In genomic region chr4:25859429-25860148, GRCh38 we compare ENCODE assay signal across 8 cellular contexts. TPM values are rescaled to one million over a fixed set of nuclear protein-coding genes. Genes with fewer than 3 reads are reported as not detected.
A peak's percentile ranks its signal among the peaks of the same experiment; 100 is the strongest.
DNase-seq lines count a peak whose midpoint lies in the region; ATAC-seq, FAIRE-seq and TF ChIP-seq lines count a peak whose summit lies in the region.

No MANE protein-coding gene starts in this region.

- H3K9me3 ChIP-seq in upper lobe of right lung: no peaks in the 10 kb centered on the region

- peaks cover 4% of the 10 kb centered on the region for H3K27me3 Mint-ChIP-seq in activated naive CD8-positive, alpha-beta T cell treated with anti-CD3 and anti-CD28 coated beads for 36 hours

- no peaks in the 10 kb centered on the region for H3K36me3 ChIP-seq in upper lobe of right lung

- H3K4me1 ChIP-seq in upper lobe of right lung: peaks cover 57% of the 10 kb centered on the region

- no peaks in the 10 kb centered on the region for H3K9me3 Mint-ChIP-seq in activated naive CD8-positive, alpha-beta T cell treated with anti-CD3 and anti-CD28 coated beads for 36 hours

- no peak overlapping the region for H3K4me3 ChIP-seq in upper lobe of right lung
- H3K4me3 ChIP-seq in coronary artery: no peak overlapping the region

- DNase-seq in GM12892 (ENCODE audit: insufficient read length) (no peak), GM20000 (ENCODE audit: low spot score) (peak; percentile 63), M059J (ENCODE audit: low read depth) (peak; percentile 16), upper lobe of right lung (no peak), NCI-H2171 (lab: John Stamatoyannopoulos, UW) (no peak), SW480 (ENCODE audit: low spot score) (no peak), coronary artery (ENCODE audit: low spot score) (no peak)
- no peak for DNase-seq in activated naive CD8-positive, alpha-beta T cell treated with anti-CD3 and anti-CD28 coated beads for 36 hours

- H3K27me3 ChIP-seq in upper lobe of right lung: no peaks in the 10 kb centered on the region

- no peak for TF ChIP-seq POLR2A in GM12892 (IDR thresholded peaks at IDR 0.05; ENCODE audit: low read depth, low read length)

- FAIRE-seq in GM12892 (lab: Jason Lieb, UNC): peak; percentile 91

- H3K36me3 Mint-ChIP-seq in activated naive CD8-positive, alpha-beta T cell treated with anti-CD3 and anti-CD28 coated beads for 36 hours: peaks cover 28% of the 10 kb centered on the region

- peaks cover 56% of the 10 kb centered on the region for H3K4me1 Mint-ChIP-seq in activated naive CD8-positive, alpha-beta T cell treated with anti-CD3 and anti-CD28 coated beads for 36 hours

- H3K4me3 Mint-ChIP-seq in activated naive CD8-positive, alpha-beta T cell treated with anti-CD3 and anti-CD28 coated beads for 36 hours: peak overlapping the region; percentile 99

- no peak for ATAC-seq in upper lobe of right lung

- TF ChIP-seq CTCF in GM20000 (IDR thresholded peaks at IDR 0.05; ENCODE audit: extremely low read depth, missing control alignments): no peak
- TF ChIP-seq CTCF in upper lobe of right lung (IDR thresholded peaks at IDR 0.05): no peak
- no peak for TF ChIP-seq CTCF in coronary artery (IDR thresholded peaks at IDR 0.05)

- H3K27ac ChIP-seq in upper lobe of right lung: peak overlapping the region; percentile 86
- H3K27ac ChIP-seq in coronary artery: peak overlapping the region in 1 of 2 donors; percentile 5

- peak overlapping the region; percentile 99 for H3K27ac Mint-ChIP-seq in activated naive CD8-positive, alpha-beta T cell treated with anti-CD3 and anti-CD28 coated beads for 36 hours

- intact Hi-C loops in upper lobe of right lung (cut with DNase I): no loop called here

RNA-seq across cellular contexts. Expression of gene SEL1L3, which starts 3.2 kb away (rescaled TPM):
- 50.1 TPM for polyA plus RNA-seq in GM12892 (2012; ENCODE audit: missing spikeins)
- 7.1 and 9.1 TPM in 2 replicates for total RNA-seq in M059J (2014; rRNA removed; shearing (Covaris generic))
- total RNA-seq in activated naive CD8-positive, alpha-beta T cell treated with anti-CD3 and anti-CD28 coated beads for 36 hours: 10 to 100 TPM; 25.5 to 27.1 TPM
- total RNA-seq in upper lobe of right lung: 69.2 TPM

RNA-seq across cellular contexts. Expression of gene SMIM20, which starts 54.4 kb away (rescaled TPM):
- 39.1 TPM for polyA plus RNA-seq in GM12892 (2012; ENCODE audit: missing spikeins)
- 50.7 and 54.1 TPM in 2 replicates for total RNA-seq in M059J (2014; rRNA removed; shearing (Covaris generic))
- 10 to 100 TPM; 22.9 to 23.5 TPM for total RNA-seq in activated naive CD8-positive, alpha-beta T cell treated with anti-CD3 and anti-CD28 coated beads for 36 hours
- 25.2 TPM for total RNA-seq in upper lobe of right lung

Comparison
In these comparisons a context has a peak if more than half of its experiments do, and no peak if none do; other contexts are left out.
1. DNase-seq: peak in GM20000 (single experiment) and M059J (single experiment); none in GM12892 (single experiment), activated naive CD8-positive, alpha-beta T cell treated with anti-CD3 and anti-CD28 coated beads for 36 hours (single experiment), upper lobe of right lung (single experiment), NCI-H2171 (single experiment), SW480 (single experiment) and coronary artery (single experiment).